ENCODE assay signal across 8 cellular contexts in the genomic region with DNA sequence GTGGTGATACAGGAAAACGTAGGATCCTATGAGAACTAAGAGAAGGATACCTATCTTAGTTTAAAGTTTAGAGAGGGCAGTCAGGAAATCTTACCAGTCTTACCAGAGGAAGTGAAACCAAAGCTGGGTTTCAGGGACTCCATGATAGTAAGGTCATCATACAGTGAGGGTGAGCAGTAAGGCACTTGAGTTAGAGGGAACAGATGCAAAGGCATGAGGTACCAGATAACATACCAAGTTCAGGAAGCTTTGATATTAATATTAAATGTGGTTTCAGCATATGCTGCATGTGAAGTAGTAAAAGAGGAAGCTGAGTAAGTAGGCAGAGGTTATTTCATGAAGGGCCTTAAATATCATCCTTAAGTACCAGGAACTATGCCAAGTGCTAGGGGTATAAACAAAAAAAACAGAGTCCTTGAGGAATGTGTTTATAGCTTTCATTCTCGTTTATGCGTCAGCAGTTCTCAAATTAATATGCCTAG. TPM values are rescaled to one million over a fixed set of nuclear protein-coding genes. Genes with fewer than 3 reads are reported as not detected.
DNase-seq lines count a peak whose midpoint lies in the region; ATAC-seq and TF ChIP-seq lines count a peak whose summit lies in the region.

No MANE protein-coding gene starts in this region.

- H3K36me3 Mint-ChIP-seq in stimulated activated effector memory CD8-positive, alpha-beta T cell treated with anti-CD3 and anti-CD28 coated beads, Interleukin-12 subunit alpha, Interleukin-12 subunit beta, amount 100 ng/mL, for 72 hours = peaks cover 8% of the 10 kb centered on the region

- no peaks in the 10 kb centered on the region for H3K9me3 Mint-ChIP-seq in stimulated activated effector memory CD8-positive, alpha-beta T cell treated with anti-CD3 and anti-CD28 coated beads, Interleukin-12 subunit alpha, Interleukin-12 subunit beta, amount 100 ng/mL, for 72 hours

- no peak for TF ChIP-seq CTCF in AG10803 (conservative IDR thresholded peaks at IDR 0.05; ENCODE audit: low read length)

- H3K4me3 ChIP-seq in AG10803 (ENCODE audit: low read length) = no peak overlapping the region

- H3K4me1 Mint-ChIP-seq in stimulated activated effector memory CD8-positive, alpha-beta T cell treated with anti-CD3 and anti-CD28 coated beads, Interleukin-12 subunit alpha, Interleukin-12 subunit beta, amount 100 ng/mL, for 72 hours = peaks cover 17% of the 10 kb centered on the region

- peak overlapping the region; percentile 23 for H3K27ac Mint-ChIP-seq in stimulated activated effector memory CD8-positive, alpha-beta T cell treated with anti-CD3 and anti-CD28 coated beads, Interleukin-12 subunit alpha, Interleukin-12 subunit beta, amount 100 ng/mL, for 72 hours

- peak; percentile 20 for TF ChIP-seq POLR2A in GM19099 (IDR thresholded peaks at IDR 0.05; ENCODE audit: extremely low read depth, insufficient read length, low read depth)

- DNase-seq in AG10803 (ENCODE audit: low read depth) (peak; percentile 2), SKM-1 (lab: John Stamatoyannopoulos, UW; ENCODE audit: unreplicated experiment) (peak; percentile 50), DMS153 treated with DMSO at 0.1 percent for 48 hours (lab: John Stamatoyannopoulos, UW; ENCODE audit: unreplicated experiment) (no peak), HT-29 (ENCODE audit: low spot score) (no peak), cerebellar cortex (ENCODE audit: low spot score) (no peak)
- no peak for DNase-seq in stimulated activated effector memory CD8-positive, alpha-beta T cell treated with anti-CD3 and anti-CD28 coated beads, Interleukin-12 subunit alpha, Interleukin-12 subunit beta, amount 100 ng/mL, for 72 hours (ENCODE audit: low spot score in 2 of 2)

- peak; percentile 99 for ATAC-seq in HG03066 (IDR thresholded peaks at IDR 0.05; ENCODE audit: low read depth, unreplicated experiment)
- peak; percentile 69 for ATAC-seq in stimulated activated effector memory CD8-positive, alpha-beta T cell treated with anti-CD3 and anti-CD28 coated beads, Interleukin-12 subunit alpha, Interleukin-12 subunit beta, amount 100 ng/mL, for 72 hours

- no peak overlapping the region for H3K4me3 Mint-ChIP-seq in stimulated activated effector memory CD8-positive, alpha-beta T cell treated with anti-CD3 and anti-CD28 coated beads, Interleukin-12 subunit alpha, Interleukin-12 subunit beta, amount 100 ng/mL, for 72 hours

RNA-seq across cellular contexts. Expression of gene ATG4C, which starts 16.9 kb away (rescaled TPM):
- 1.6 and 3.7 TPM in 2 replicates for total RNA-seq in HT-29 (2014; rRNA removed; shearing (Covaris generic))

Comparison
In these comparisons a context has a peak if more than half of its experiments do, and no peak if none do; other contexts are left out.
1. DNase-seq: peak in AG10803 (single experiment) and SKM-1 (single experiment); none in stimulated activated effector memory CD8-positive, alpha-beta T cell treated with anti-CD3 and anti-CD28 coated beads, Interleukin-12 subunit alpha, Interleukin-12 subunit beta, amount 100 ng/mL, for 72 hours (0 of 2), DMS153 treated with DMSO at 0.1 percent for 48 hours (single experiment), HT-29 (single experiment) and cerebellar cortex (single experiment).